Comparison of ENCODE assay signal across 8 cellular contexts in the genomic region with DNA sequence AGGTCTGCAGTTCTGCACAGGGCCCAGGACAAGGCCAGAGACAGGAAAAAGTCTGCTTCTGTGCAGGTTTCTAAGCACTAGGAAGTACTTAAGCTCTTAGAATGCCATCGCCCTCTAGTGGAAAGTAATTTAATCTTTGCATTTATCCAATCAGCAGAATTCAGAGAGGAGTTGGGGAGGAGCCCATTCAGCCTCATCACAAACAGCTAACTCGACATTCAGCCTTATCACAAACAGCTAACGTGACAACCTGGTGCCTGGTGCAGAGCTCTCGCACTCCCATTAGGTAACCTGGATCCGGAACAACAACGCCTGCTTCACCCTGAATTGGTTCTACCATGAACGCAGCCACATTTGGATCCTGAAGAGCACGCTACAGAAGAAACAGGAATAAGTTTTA. TPM values are rescaled to one million over a fixed set of nuclear protein-coding genes. Genes with fewer than 3 reads are reported as not detected.
DNase-seq lines count a peak whose midpoint lies in the region; ATAC-seq and TF ChIP-seq lines count a peak whose summit lies in the region.

No MANE protein-coding gene starts in this region.

- DNase-seq in activated T-cell treated with anti-CD3 and anti-CD28 coated beads for 24 hours (ENCODE audit: low read depth): peak; percentile 13
- DNase-seq in activated T-cell treated with anti-CD3 and anti-CD28 coated beads, Interleukin-2, amount 50 U/mL, for 24 hours: no peak
- peak; percentile 98 for DNase-seq in GM23338 (ENCODE audit: low spot score)
- DNase-seq in Kasumi-1 (lab: John Stamatoyannopoulos, UW): peak; percentile 97 to 99
- DNase-seq in OCI-M1 (lab: John Stamatoyannopoulos, UW): peak; percentile 93
- DNase-seq in astrocyte of the spinal cord (ENCODE audit: low read depth, low spot score): peak; percentile 89
- peak; percentile 84 for DNase-seq in iPS-NIHi11 (ENCODE audit: low spot score)
- no peak for DNase-seq in spleen

- peak; percentile 76 to 77 for TF ChIP-seq CTCF in GM23338 (conservative IDR thresholded peaks at IDR 0.05; ENCODE audit: low read depth in 2 of 2)
- peak; percentile 62 for TF ChIP-seq CTCF in astrocyte of the spinal cord (IDR thresholded peaks at IDR 0.05; ENCODE audit: low read depth, low read length)
- TF ChIP-seq CTCF in spleen (IDR thresholded peaks at IDR 0.05 in 8 of 11, conservative IDR thresholded peaks at IDR 0.05 in 3 of 11): peak; percentile 38 to 75 (median 61)

- intact Hi-C loops in spleen (cut with DNase I; ENCODE audit: low total_unique reads): no loop called here

- no peak overlapping the region for H3K4me3 ChIP-seq in GM23338
- no peak overlapping the region for H3K4me3 ChIP-seq in astrocyte of the spinal cord (ENCODE audit: low read depth, low read length)
- H3K4me3 ChIP-seq in spleen: no peak overlapping the region

- H3K36me3 ChIP-seq in GM23338 (ENCODE audit: insufficient read depth): peaks cover 45% of the 10 kb centered on the region; the same call in 1 of the 2 replicates
- peaks cover 0 to 100% (median 59%) of the 10 kb centered on the region in 6 donors for H3K36me3 ChIP-seq in spleen

- H3K4me1 ChIP-seq in GM23338 (ENCODE audit: insufficient read depth) (no peaks in the 10 kb centered on the region; the same call in 1 of the 2 replicates), spleen (peaks cover 3 to 12% (median 10%) of the 10 kb centered on the region in 6 donors)

- 51 to 61% (median 53%) methylated on average over 8 of the region's 8 CpGs for WGBS in spleen, 5 donors

- no peaks in the 10 kb centered on the region for H3K27me3 ChIP-seq in GM23338 (ENCODE audit: insufficient read depth)
- H3K27me3 ChIP-seq in spleen (replicated peaks in 1 of 7): no peaks in the 10 kb centered on the region

- H3K27ac Mint-ChIP-seq in activated T-cell treated with anti-CD3 and anti-CD28 coated beads, Interleukin-2, amount 50 U/mL, for 24 hours: no peak overlapping the region
- peak overlapping the region; percentile 45; the same call in 1 of the 2 replicates for H3K27ac Mint-ChIP-seq in GM23338

- no peak overlapping the region for H2AFZ ChIP-seq in GM23338

- in situ Hi-C loops in astrocyte of the spinal cord (cut with HindIII; ENCODE audit: low sequenced_read_pairs): no loop called here

- no peak overlapping the region for H3K4me2 ChIP-seq in GM23338

- TF ChIP-seq POLR2A in spleen (IDR thresholded peaks at IDR 0.05): no peak

- H3K9me3 ChIP-seq in spleen: no peaks in the 10 kb centered on the region

- no peaks in the 10 kb centered on the region for H3K79me2 ChIP-seq in GM23338 (replicated peaks; ENCODE audit: insufficient read depth)

- peaks cover 74% of the 10 kb centered on the region for H3K36me3 Mint-ChIP-seq in activated T-cell treated with anti-CD3 and anti-CD28 coated beads, Interleukin-2, amount 50 U/mL, for 24 hours (ENCODE audit: low read depth)
- H3K36me3 Mint-ChIP-seq in GM23338 (ENCODE audit: low read depth): peaks cover 62% of the 10 kb centered on the region

- H3K4me3 Mint-ChIP-seq in activated T-cell treated with anti-CD3 and anti-CD28 coated beads, Interleukin-2, amount 50 U/mL, for 24 hours: no peak overlapping the region
- no peak overlapping the region for H3K4me3 Mint-ChIP-seq in GM23338

- H3K9me2 ChIP-seq in GM23338 (ENCODE audit: insufficient read depth): no peaks in the 10 kb centered on the region

- H3K27me3 Mint-ChIP-seq in activated T-cell treated with anti-CD3 and anti-CD28 coated beads, Interleukin-2, amount 50 U/mL, for 24 hours: no peaks in the 10 kb centered on the region
- no peaks in the 10 kb centered on the region for H3K27me3 Mint-ChIP-seq in GM23338 (ENCODE audit: insufficient read depth, low read depth, poor library complexity)

- no peaks in the 10 kb centered on the region for H3K9me3 Mint-ChIP-seq in activated T-cell treated with anti-CD3 and anti-CD28 coated beads, Interleukin-2, amount 50 U/mL, for 24 hours
- no peaks in the 10 kb centered on the region; the same call in 2 of the 3 replicates for H3K9me3 Mint-ChIP-seq in GM23338

- H3F3A ChIP-seq in GM23338 (replicated peaks; ENCODE audit: low read depth): 0 out of 2 replicates have a peak, but pooled peaks cover 5% of the 10 kb centered on the region

- H3K27ac ChIP-seq in GM23338 (ENCODE audit: low read depth) (no peak overlapping the region; the same call in 1 of the 2 replicates), spleen (peak overlapping the region in 3 of 8 donors; percentile 6 to 45 (median 44))

- no peaks in the 10 kb centered on the region; the same call in 1 of the 2 replicates for H4K20me1 ChIP-seq in GM23338 (replicated peaks; ENCODE audit: insufficient read depth)

- H3K4me1 Mint-ChIP-seq in activated T-cell treated with anti-CD3 and anti-CD28 coated beads, Interleukin-2, amount 50 U/mL, for 24 hours (ENCODE audit: low read depth): peaks cover 9% of the 10 kb centered on the region
- H3K4me1 Mint-ChIP-seq in GM23338: peaks cover 6% of the 10 kb centered on the region; the same call in 2 of the 3 replicates

- peak; percentile 99 for ATAC-seq in GM23338

TF ChIP-seq in GM23338, 12 proteins besides CTCF, POLR2A, EP300 and RAD21 (continues in another document):
- TF ChIP-seq, protein P1, sequence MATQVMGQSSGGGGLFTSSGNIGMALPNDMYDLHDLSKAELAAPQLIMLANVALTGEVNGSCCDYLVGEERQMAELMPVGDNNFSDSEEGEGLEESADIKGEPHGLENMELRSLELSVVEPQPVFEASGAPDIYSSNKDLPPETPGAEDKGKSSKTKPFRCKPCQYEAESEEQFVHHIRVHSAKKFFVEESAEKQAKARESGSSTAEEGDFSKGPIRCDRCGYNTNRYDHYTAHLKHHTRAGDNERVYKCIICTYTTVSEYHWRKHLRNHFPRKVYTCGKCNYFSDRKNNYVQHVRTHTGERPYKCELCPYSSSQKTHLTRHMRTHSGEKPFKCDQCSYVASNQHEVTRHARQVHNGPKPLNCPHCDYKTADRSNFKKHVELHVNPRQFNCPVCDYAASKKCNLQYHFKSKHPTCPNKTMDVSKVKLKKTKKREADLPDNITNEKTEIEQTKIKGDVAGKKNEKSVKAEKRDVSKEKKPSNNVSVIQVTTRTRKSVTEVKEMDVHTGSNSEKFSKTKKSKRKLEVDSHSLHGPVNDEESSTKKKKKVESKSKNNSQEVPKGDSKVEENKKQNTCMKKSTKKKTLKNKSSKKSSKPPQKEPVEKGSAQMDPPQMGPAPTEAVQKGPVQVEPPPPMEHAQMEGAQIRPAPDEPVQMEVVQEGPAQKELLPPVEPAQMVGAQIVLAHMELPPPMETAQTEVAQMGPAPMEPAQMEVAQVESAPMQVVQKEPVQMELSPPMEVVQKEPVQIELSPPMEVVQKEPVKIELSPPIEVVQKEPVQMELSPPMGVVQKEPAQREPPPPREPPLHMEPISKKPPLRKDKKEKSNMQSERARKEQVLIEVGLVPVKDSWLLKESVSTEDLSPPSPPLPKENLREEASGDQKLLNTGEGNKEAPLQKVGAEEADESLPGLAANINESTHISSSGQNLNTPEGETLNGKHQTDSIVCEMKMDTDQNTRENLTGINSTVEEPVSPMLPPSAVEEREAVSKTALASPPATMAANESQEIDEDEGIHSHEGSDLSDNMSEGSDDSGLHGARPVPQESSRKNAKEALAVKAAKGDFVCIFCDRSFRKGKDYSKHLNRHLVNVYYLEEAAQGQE (IDR thresholded peaks at IDR 0.05; ENCODE audit: unreplicated experiment): no peak

RNA-seq across cellular contexts. Expression of a gene that starts 15.2 kb away (rescaled TPM):
- 139 and 158 TPM in 2 replicates for total RNA-seq in GM23338 (2014; rRNA removed; shearing (Covaris generic))
- polyA plus RNA-seq in GM23338 (2016; fragmentation: Nextera tagmentation; extraction: Ambion mirVana) (131 and 136 TPM in 2 replicates), spleen (10 to 100 TPM; 22.1 to 32.5 (median 26.5) TPM)
- total RNA-seq in spleen: 10 to 100 TPM; 42.4 to 63.0 (median 52.7) TPM

RNA-seq across cellular contexts. Expression of a gene that starts 46.3 kb away (rescaled TPM):
- total RNA-seq in GM23338 (2014; rRNA removed; shearing (Covaris generic)): 37.0 and 39.4 TPM in 2 replicates
- polyA plus RNA-seq in GM23338 (2016; fragmentation: Nextera tagmentation; extraction: Ambion mirVana) (9.4 and 9.8 TPM in 2 replicates), spleen (not detected)
- not detected for total RNA-seq in spleen

RNA-seq across cellular contexts. Expression of a gene that starts 58.1 kb away (rescaled TPM):
- 34.1 and 40.2 TPM in 2 replicates for total RNA-seq in GM23338 (2014; rRNA removed; shearing (Covaris generic))
- polyA plus RNA-seq in GM23338 (2016; fragmentation: Nextera tagmentation; extraction: Ambion mirVana) (25.5 and 27.4 TPM in 2 replicates), spleen (10 to 100 TPM; 18.1 to 36.8 (median 21.4) TPM)
- total RNA-seq in spleen: 10 to 100 TPM; 16.8 to 27.9 (median 24.2) TPM

Comparison
In these comparisons a context has a peak if more than half of its experiments do, and no peak if none do; other contexts are left out.
1. DNase-seq: peak in activated T-cell treated with anti-CD3 and anti-CD28 coated beads for 24 hours (single experiment), GM23338 (single experiment), Kasumi-1 (2 of 2), OCI-M1 (single experiment), astrocyte of the spinal cord (single experiment) and iPS-NIHi11 (single experiment); none in activated T-cell treated with anti-CD3 and anti-CD28 coated beads, Interleukin-2, amount 50 U/mL, for 24 hours (single experiment) and spleen (single experiment).
2. RNA of a gene that starts 46.3 kb away (total RNA-seq): 37.0 to 39.4 TPM in GM23338; not detected in spleen; every median in the first group is over 10 times any median in the second.
3. Peak in every context shown above with its lines, with median percentiles within 50 percentile points of each other: CTCF ChIP-seq.